Comparison of ENCODE assay signal across 34 cellular contexts in the genomic region with DNA sequence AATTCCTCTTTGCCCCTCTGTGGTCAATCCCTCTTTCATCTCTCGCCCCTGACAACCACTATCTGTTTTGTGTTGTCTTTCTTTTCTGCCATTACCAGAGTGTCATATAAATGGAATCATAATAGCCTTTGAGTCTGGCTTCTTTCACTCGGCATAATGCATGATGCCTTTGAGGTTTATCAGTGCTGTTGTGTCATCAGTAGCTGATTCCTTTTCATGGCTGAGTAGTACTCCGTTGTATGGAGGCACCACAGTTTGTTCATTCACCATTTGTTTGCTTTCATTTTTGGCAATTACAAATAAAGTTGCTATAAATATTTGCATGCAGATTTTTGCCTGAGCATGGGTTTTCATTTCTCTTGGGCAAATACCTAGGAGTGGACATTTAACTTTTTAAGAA. TPM values are rescaled to one million over a fixed set of nuclear protein-coding genes. Genes with fewer than 3 reads are reported as not detected.
"Had no signal": no experiment of that assay in that cellular context is flagged by ENCODE, and none has a peak within 500 bp of the region (broad histone marks: within the 10 kb centered on the region; RNA-seq: fewer than 3 reads in every experiment).

No MANE protein-coding gene starts in this region.

- H3K27me3 ChIP-seq: colonic mucosa, dorsolateral prefrontal cortex, esophagus muscularis mucosa, esophagus squamous epithelium, foreskin keratinocyte, gastroesophageal sphincter had no signal

- H3K9me3 Mint-ChIP-seq: dendritic cell treated with granulocyte-macrophage colony-stimulating factor and Interleukin-4, amounts not matched to agents 40 ng/mL and 50 ng/mL, for 4 days; effector memory CD8-positive, alpha-beta T cell had no signal

- H3K27ac ChIP-seq: colonic mucosa, coronary artery, epithelial cell of prostate, esophagus squamous epithelium, foreskin keratinocyte, gastrocnemius medialis, heart left ventricle, heart right ventricle had no signal

- DNase-seq: colonic mucosa; cortex of kidney; dermis blood vessel endothelial cell; dorsolateral prefrontal cortex; effector CD4-positive, alpha-beta T cell; effector CD8-positive, alpha-beta T cell; effector memory CD4-positive, alpha-beta T cell; effector memory CD8-positive, alpha-beta T cell; endodermal cell; erythroblast; esophagus squamous epithelium; foreskin fibroblast; foreskin keratinocyte; foreskin melanocyte; gastrocnemius medialis; glutamatergic neuron; head of caudate nucleus; heart left ventricle; heart right ventricle had no signal

- H3K27me3 Mint-ChIP-seq: effector memory CD8-positive, alpha-beta T cell had no signal

- H3K4me1 ChIP-seq: colonic mucosa, esophagus squamous epithelium, foreskin keratinocyte, gastrocnemius medialis, heart left ventricle, heart right ventricle had no signal

- H3K36me3 ChIP-seq: colonic mucosa, esophagus squamous epithelium, gastrocnemius medialis, heart left ventricle, heart right ventricle had no signal

- H3K4me3 Mint-ChIP-seq: dendritic cell treated with granulocyte-macrophage colony-stimulating factor and Interleukin-4, amounts not matched to agents 40 ng/mL and 50 ng/mL, for 4 days; effector memory CD8-positive, alpha-beta T cell; endodermal cell had no signal

- H3K27ac Mint-ChIP-seq: dendritic cell treated with granulocyte-macrophage colony-stimulating factor and Interleukin-4, amounts not matched to agents 40 ng/mL and 50 ng/mL, for 4 days; effector memory CD8-positive, alpha-beta T cell; endodermal cell had no signal

- ATAC-seq: effector memory CD8-positive, alpha-beta T cell; esophagus mucosa; foreskin keratinocyte; gastrocnemius medialis; gastroesophageal sphincter; heart left ventricle; heart right ventricle had no signal

- FAIRE-seq: colon, endometrium, endothelial cell of umbilical vein, frontal cortex had no signal

- H3K9me3 ChIP-seq: colonic mucosa, esophagus muscularis mucosa, esophagus squamous epithelium, gastrocnemius medialis, gastroesophageal sphincter had no signal

- H3K4me3 ChIP-seq: colonic mucosa, coronary artery, dorsolateral prefrontal cortex, esophagus muscularis mucosa, esophagus squamous epithelium, gastrocnemius medialis, gastroesophageal sphincter, heart left ventricle, heart right ventricle had no signal

RNA-seq across cellular contexts. Expression of gene WSCD2, which starts 47.2 kb away (rescaled TPM):
- total RNA-seq: dermis blood vessel endothelial cell, dermis microvascular lymphatic vessel endothelial cell, endothelial cell of umbilical vein, epithelial cell of proximal tubule, fibroblast of lung, fibroblast of villous mesenchyme, foreskin keratinocyte, glomerular endothelial cell had no signal
- polyA plus RNA-seq: endothelial cell of umbilical vein, fibroblast of lung, foreskin keratinocyte, heart left ventricle had no signal
